Comparison of ENCODE assay signal across 9 cellular contexts in genomic region chr7:100482728-100483100, GRCh38. TPM values are rescaled to one million over a fixed set of nuclear protein-coding genes. Genes with fewer than 3 reads are reported as not detected.
DNase-seq lines count a peak whose midpoint lies in the region; ATAC-seq and TF ChIP-seq lines count a peak whose summit lies in the region.
"Had no signal": no experiment of that assay in that cellular context is flagged by ENCODE, and none has a peak within 500 bp of the region (broad histone marks: within the 10 kb centered on the region; RNA-seq: fewer than 3 reads in every experiment).

No MANE protein-coding gene starts in this region.

- peaks cover 0 to 2% (median 0%) of the 10 kb centered on the region in 7 donors for H3K9me3 Mint-ChIP-seq in CD14-positive monocyte
- no peaks in the 10 kb centered on the region for H3K9me3 Mint-ChIP-seq in effector memory CD8-positive, alpha-beta T cell

- H3K9me3 ChIP-seq in NT2/D1 (ENCODE audit: insufficient read depth, low read length) (no peaks in the 10 kb centered on the region), neuron (ENCODE audit: low read length) (no peaks in the 10 kb centered on the region)

- peaks cover 12% of the 10 kb centered on the region for H3K4me1 Mint-ChIP-seq in CD14-positive monocyte
- H3K4me1 Mint-ChIP-seq in effector memory CD8-positive, alpha-beta T cell (ENCODE audit: low read depth in 2 of 2): peaks cover 10 to 22% of the 10 kb centered on the region in 2 donors

- no peaks in the 10 kb centered on the region for H3K36me3 ChIP-seq in NT2/D1 (ENCODE audit: insufficient read depth, insufficient read length, low read length)
- H3K36me3 ChIP-seq in neuron (ENCODE audit: insufficient read depth, low read length): no peaks in the 10 kb centered on the region

- peaks cover 0 to 3% of the 10 kb centered on the region in 2 donors for H3K36me3 Mint-ChIP-seq in CD14-positive monocyte
- H3K36me3 Mint-ChIP-seq in effector memory CD8-positive, alpha-beta T cell (ENCODE audit: insufficient read depth): peaks cover 14% of the 10 kb centered on the region

- peak overlapping the region; percentile 50 for H3K9ac ChIP-seq in NT2/D1 (ENCODE audit: insufficient read length, low read depth)

- H3K27me3 Mint-ChIP-seq in CD14-positive monocyte (ENCODE audit: low read depth in 3 of 3): peaks cover 12 to 19% (median 16%) of the 10 kb centered on the region in 3 donors
- no peaks in the 10 kb centered on the region for H3K27me3 Mint-ChIP-seq in effector memory CD8-positive, alpha-beta T cell

- H3K4me3 ChIP-seq in NT2/D1 (ENCODE audit: insufficient read length, low read depth): peak overlapping the region; percentile 39
- peak overlapping the region; percentile 82 for H3K4me3 ChIP-seq in neuron (ENCODE audit: low read length)

- H3K27me3 ChIP-seq in NT2/D1 (ENCODE audit: insufficient read depth, insufficient read length) (no peaks in the 10 kb centered on the region), neuron (ENCODE audit: insufficient read depth, low read length) (no peaks in the 10 kb centered on the region)

- peak overlapping the region in 2 of 7 donors; percentile 46 to 69 for H3K27ac Mint-ChIP-seq in CD14-positive monocyte
- peak overlapping the region; percentile 55 to 83 for H3K27ac Mint-ChIP-seq in effector memory CD8-positive, alpha-beta T cell

- H2AFZ ChIP-seq in neuron (ENCODE audit: low read depth, low read length): peak overlapping the region; percentile 26

- peaks cover 14% of the 10 kb centered on the region for H3K4me1 ChIP-seq in NT2/D1 (ENCODE audit: insufficient read depth, insufficient read length)
- peaks cover 43% of the 10 kb centered on the region for H3K4me1 ChIP-seq in neuron (ENCODE audit: insufficient read depth, low read length)

- no peak for DNase-seq in CD14-positive monocyte (ENCODE audit: low spot score)
- no peak for DNase-seq in NT2/D1 (ENCODE audit: low read depth, low spot score)
- no peak for DNase-seq in effector memory CD8-positive, alpha-beta T cell
- no peak for DNase-seq in SIG-M5 treated with dmso at 0.1 percent for 504 hours (lab: John Stamatoyannopoulos, UW; ENCODE audit: unreplicated experiment)
- no peak for DNase-seq in iPS-NIHi11 (ENCODE audit: low spot score)
- no peak for DNase-seq in DMS79 treated with DMSO at 0.1 percent for 48 hours (lab: John Stamatoyannopoulos, UW)
- DNase-seq: NCI-H1417 treated with DMSO at 0.1 percent for 48 hours had no signal

- ATAC-seq in effector memory CD8-positive, alpha-beta T cell (replicated peaks): no peak
- ATAC-seq in HG02588 (IDR thresholded peaks at IDR 0.05; ENCODE audit: unreplicated experiment): no peak

- peak overlapping the region; percentile 75 to 87 for H3K4me3 Mint-ChIP-seq in CD14-positive monocyte
- H3K4me3 Mint-ChIP-seq in effector memory CD8-positive, alpha-beta T cell: peak overlapping the region; percentile 86 to 89

- intact Hi-C loops in CD14-positive monocyte (cut with micrococcal nuclease): loop anchor here in 1 of 2 donors (2.0 kb wide), 1 partner anchor 14 kb away; no protein-coding TSS in a partner anchor

- no peak for TF ChIP-seq CTCF in CD14-positive monocyte (IDR thresholded peaks at IDR 0.05)

RNA-seq across cellular contexts. Expression of gene NYAP1, which starts 1.0 kb away (rescaled TPM):
- polyA plus RNA-seq in CD14-positive monocyte: not detected

RNA-seq across cellular contexts. Expression of gene TSC22D4, which starts 3.7 kb away (rescaled TPM):
- polyA plus RNA-seq in CD14-positive monocyte: 10 to 100 TPM; 23.8 to 26.3 TPM

RNA-seq across cellular contexts. Expression of gene SPACDR, which starts 18.7 kb away (rescaled TPM):
- polyA plus RNA-seq in CD14-positive monocyte: under 1 TPM in 1 of 2 donors, not detected in 1; 0.40 TPM

RNA-seq across cellular contexts. Expression of gene PPP1R35, which starts 46.4 kb away (rescaled TPM):
- 10 to 100 TPM in 1 of 2 donors, 1 to 10 TPM in 1; 8.1 to 14.6 TPM for polyA plus RNA-seq in CD14-positive monocyte

RNA-seq across cellular contexts. Expression of gene MEPCE, which starts 53.1 kb away (rescaled TPM):
- 1 to 10 TPM; 2.9 to 3.3 TPM for polyA plus RNA-seq in CD14-positive monocyte
